ENCODE assay signal across 19 cellular contexts in genomic region chr3:13698498-13698897, GRCh38.
"Had no signal": no experiment of that assay in that cellular context is flagged by ENCODE, and none has a peak within 500 bp of the region (broad histone marks: within the 10 kb centered on the region; RNA-seq: fewer than 3 reads in every experiment).

No MANE protein-coding gene starts in this region.

- H3K4me1 ChIP-seq: left lung, prostate gland, right atrium auricular region, thyroid gland had no signal

- ATAC-seq: activated CD4-positive, alpha-beta T cell treated with anti-CD3 and anti-CD28 coated beads for 36 hours; effector memory CD8-positive, alpha-beta T cell; left lung had no signal

- H3K27ac Mint-ChIP-seq: activated CD4-positive, alpha-beta T cell treated with anti-CD3 and anti-CD28 coated beads for 36 hours; activated naive CD8-positive, alpha-beta T cell treated with anti-CD3 and anti-CD28 coated beads, Interleukin-2, amount 10 ng/mL, durations not matched to agents 7 days and 5 days; activated T-helper 1 cell treated with anti-CD3 and anti-CD28 coated beads, Interleukin-12 subunit alpha, Interleukin-12 subunit beta, Interleukin-2, Interleukin-4 antibody, amounts not matched to agents 30 ng/mL and 10 ng/mL and 1 ng/mL, durations not matched to agents 14 hours and 24 hours and 36 hours; effector memory CD8-positive, alpha-beta T cell; nephron had no signal

- H3K27ac ChIP-seq: left lung, prostate gland, right atrium auricular region, thyroid gland, WERI-Rb-1 had no signal

- H3K9me3 ChIP-seq: left lung, prostate gland, right atrium auricular region, thyroid gland had no signal

- H3K27me3 ChIP-seq: right atrium auricular region, thyroid gland had no signal

- H3K4me3 ChIP-seq: left lung, prostate gland, right atrium auricular region, thyroid gland had no signal

- H3K4me3 Mint-ChIP-seq: activated CD4-positive, alpha-beta T cell treated with anti-CD3 and anti-CD28 coated beads for 36 hours; activated naive CD8-positive, alpha-beta T cell treated with anti-CD3 and anti-CD28 coated beads, Interleukin-2, amount 10 ng/mL, durations not matched to agents 7 days and 5 days; activated T-helper 1 cell treated with anti-CD3 and anti-CD28 coated beads, Interleukin-12 subunit alpha, Interleukin-12 subunit beta, Interleukin-2, Interleukin-4 antibody, amounts not matched to agents 30 ng/mL and 10 ng/mL and 1 ng/mL, durations not matched to agents 14 hours and 24 hours and 36 hours; effector memory CD8-positive, alpha-beta T cell; nephron had no signal

- H3K4me1 Mint-ChIP-seq: activated CD4-positive, alpha-beta T cell treated with anti-CD3 and anti-CD28 coated beads for 36 hours; activated naive CD8-positive, alpha-beta T cell treated with anti-CD3 and anti-CD28 coated beads, Interleukin-2, amount 10 ng/mL, durations not matched to agents 7 days and 5 days; nephron had no signal

- H3K27me3 Mint-ChIP-seq: activated naive CD8-positive, alpha-beta T cell treated with anti-CD3 and anti-CD28 coated beads, Interleukin-2, amount 10 ng/mL, durations not matched to agents 7 days and 5 days had no signal

- DNase-seq: activated CD4-positive, alpha-beta T cell treated with anti-CD3 and anti-CD28 coated beads for 36 hours; activated CD4-positive, alpha-beta T cell treated with anti-CD3 and anti-CD28 coated beads, Interleukin-2, amount 50 U/mL, for 48 hours; activated naive CD8-positive, alpha-beta T cell treated with anti-CD3 and anti-CD28 coated beads, Interleukin-2, amount 10 ng/mL, durations not matched to agents 7 days and 5 days; amygdala; dermis blood vessel endothelial cell; effector memory CD8-positive, alpha-beta T cell; hippocampal formation; kidney; left lung; midbrain; stimulated activated CD4-positive, alpha-beta T cell treated with anti-CD3 and anti-CD28 coated beads, Interleukin-2, amount 100 ng/mL, for 24 hours; stimulated activated naive CD4-positive, alpha-beta T cell treated with Interleukin-2 at 50 U/mL for 16 hours; T-helper 2 cell; thyroid gland; WERI-Rb-1 had no signal

- FAIRE-seq: kidney had no signal

- H3K36me3 ChIP-seq: left lung, prostate gland, right atrium auricular region, thyroid gland, WERI-Rb-1 had no signal

- H3K36me3 Mint-ChIP-seq: activated naive CD8-positive, alpha-beta T cell treated with anti-CD3 and anti-CD28 coated beads, Interleukin-2, amount 10 ng/mL, durations not matched to agents 7 days and 5 days had no signal
